ENCODE assay signal across 8 cellular contexts in the genomic region with DNA sequence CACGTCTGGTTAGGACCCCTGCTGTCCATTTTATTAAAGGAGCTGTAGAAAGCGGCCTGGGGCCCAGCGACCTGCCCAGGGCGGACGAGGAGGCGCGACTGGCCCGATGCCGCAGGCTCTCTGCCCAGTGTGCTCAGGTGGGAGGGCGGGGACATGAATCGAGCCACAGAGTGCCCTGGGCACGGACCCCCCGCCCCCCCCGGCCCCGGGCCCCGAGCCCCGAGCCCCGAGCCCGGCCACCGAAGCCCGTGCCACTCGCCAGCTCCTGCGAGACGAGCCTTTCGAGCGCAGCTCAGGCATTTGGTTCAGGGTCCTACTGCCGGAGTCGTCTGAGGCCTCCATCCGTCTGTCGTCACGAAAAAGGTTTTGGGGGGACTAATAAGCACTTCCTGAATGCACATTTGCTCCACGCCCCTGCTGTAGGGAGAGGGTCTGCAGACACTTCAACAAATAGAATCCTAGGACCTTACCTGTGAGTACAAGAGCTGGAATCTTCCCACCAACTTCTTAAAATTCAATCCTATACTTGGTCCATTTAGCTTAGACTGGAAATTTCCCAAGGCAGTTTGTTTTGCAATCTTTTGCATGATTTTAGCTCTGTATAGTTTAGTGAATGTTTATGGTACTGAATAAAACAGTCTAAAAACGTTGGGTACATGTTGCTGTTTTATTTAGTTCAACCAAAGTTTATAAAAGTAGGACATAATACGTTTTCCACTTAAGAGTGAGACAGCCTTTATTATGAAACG. TPM values are rescaled to one million over a fixed set of nuclear protein-coding genes. Genes with fewer than 3 reads are reported as not detected.
DNase-seq lines count a peak whose midpoint lies in the region; ATAC-seq and FAIRE-seq lines count a peak whose summit lies in the region.

No MANE protein-coding gene starts in this region.

- H3K27me3 Mint-ChIP-seq in activated naive CD8-positive, alpha-beta T cell: no peaks in the 10 kb centered on the region

- peak overlapping the region; percentile 96 for H3K27ac Mint-ChIP-seq in activated naive CD8-positive, alpha-beta T cell

- H3K4me3 ChIP-seq in GM08714 (ENCODE audit: low read length) (peak overlapping the region; percentile 100), iPS-11a (ENCODE audit: low read depth, low read length) (peak overlapping the region; percentile 79), small intestine (ENCODE audit: low read depth in 1 of 2, low read length in 2 of 2) (peak overlapping the region; percentile 73 to 91)

- H3K27ac ChIP-seq in small intestine (ENCODE audit: low read depth in 1 of 2, low read length in 1 of 2): peak overlapping the region; percentile 93 to 100

- no peaks in the 10 kb centered on the region for H3K27me3 ChIP-seq in small intestine (ENCODE audit: control insufficient read depth in 2 of 2, insufficient read depth in 2 of 2, low read length in 2 of 2)

- H3K4me3 Mint-ChIP-seq in activated naive CD8-positive, alpha-beta T cell: peak overlapping the region; percentile 100

- peak; percentile 9 for ATAC-seq in GM21825 (IDR thresholded peaks at IDR 0.05; ENCODE audit: unreplicated experiment)

- DNase-seq in LHCN-M2 (ENCODE audit: low read depth): peak; percentile 32
- no peak for DNase-seq in small intestine
- DNase-seq in NCI-H1105 treated with DMSO at 0.1 percent for 48 hours (lab: John Stamatoyannopoulos, UW): no peak
- no peak for DNase-seq in kidney tubule cell (ENCODE audit: low spot score)

- H3K36me3 ChIP-seq in small intestine (ENCODE audit: control insufficient read depth in 2 of 2, insufficient read depth in 2 of 2, low read length in 2 of 2): no peaks in the 10 kb centered on the region

- FAIRE-seq in small intestine (lab: Jason Lieb, UNC): no peak

- H3K4me1 ChIP-seq in small intestine (ENCODE audit: control insufficient read depth in 2 of 2, insufficient read depth in 1 of 2, low read depth in 1 of 2, low read length in 1 of 2): peaks cover 0 to 8% of the 10 kb centered on the region in 2 donors

- no peaks in the 10 kb centered on the region for H3K9me3 ChIP-seq in small intestine (ENCODE audit: control insufficient read depth, low read depth)

- peaks cover 5% of the 10 kb centered on the region for H3K36me3 Mint-ChIP-seq in activated naive CD8-positive, alpha-beta T cell

- no peaks in the 10 kb centered on the region for H3K9me3 Mint-ChIP-seq in activated naive CD8-positive, alpha-beta T cell (ENCODE audit: low read depth)

- WGBS in small intestine, 3 donors: 1% methylated on average over 24 to 35 of the region's 35 CpGs

- peaks cover 46% of the 10 kb centered on the region for H3K4me1 Mint-ChIP-seq in activated naive CD8-positive, alpha-beta T cell (ENCODE audit: low read depth)

RNA-seq across cellular contexts. Expression of a gene that starts 0.7 kb away (rescaled TPM):
- 21.2 and 25.2 TPM in 2 replicates for total RNA-seq in LHCN-M2 (2014; rRNA removed)
- 14.9 TPM for polyA plus RNA-seq in LHCN-M2 (2012)
- polyA plus RNA-seq in small intestine: 1 to 10 TPM; 2.9 to 7.9 (median 3.5) TPM
